ENCODE assay signal across 22 cellular contexts in the genomic region with DNA sequence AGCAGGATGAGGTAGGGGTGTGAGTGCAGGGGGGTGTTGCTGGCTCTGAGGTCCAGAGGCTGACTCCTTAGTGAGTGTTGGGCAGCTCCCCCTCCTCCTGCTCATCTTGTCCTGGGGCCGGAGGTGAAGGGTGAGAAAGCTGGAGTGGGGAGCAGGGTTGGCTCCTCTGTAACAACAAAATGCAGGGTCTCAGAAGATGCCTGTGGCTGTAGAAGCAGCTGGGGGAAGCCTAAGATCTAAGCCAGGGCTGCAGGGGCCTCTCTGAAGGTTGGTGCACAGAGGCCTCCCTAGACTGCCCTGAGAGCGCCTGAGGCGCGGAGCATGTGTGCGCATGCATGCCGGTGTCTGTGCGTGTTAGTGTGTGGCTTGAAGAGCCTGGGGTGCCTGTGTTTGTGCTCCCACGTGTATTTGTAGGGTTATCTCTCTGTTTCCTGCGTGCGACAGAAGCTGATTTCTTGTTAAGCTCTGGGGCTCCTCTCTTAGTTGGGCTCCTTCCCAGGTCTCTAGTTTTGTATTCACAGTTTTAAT.
"Had no signal": no experiment of that assay in that cellular context is flagged by ENCODE, and none has a peak within 500 bp of the region (broad histone marks: within the 10 kb centered on the region; RNA-seq: fewer than 3 reads in every experiment).

No MANE protein-coding gene starts in this region.

- ATAC-seq: activated CD4-positive, CD25-positive, alpha-beta regulatory T cell treated with anti-CD3 and anti-CD28 coated beads, Interleukin-2, amount 50 U/mL, for 24 hours; activated CD8-positive, alpha-beta T cell treated with anti-CD3 and anti-CD28 coated beads, Interleukin-2, amount 10 ng/mL, durations not matched to agents 7 days and 5 days; effector memory CD8-positive, alpha-beta T cell; gastroesophageal sphincter; heart left ventricle; left colon; mucosa of descending colon; psoas muscle; SK-N-SH treated with all-trans-retinoic acid at 6 μM for 48 hours had no signal

- DNase-seq: activated CD4-positive, alpha-beta T cell treated with anti-CD3 and anti-CD28 coated beads, Interleukin-2, amount 10 ng/mL, durations not matched to agents 7 days and 5 days; activated CD8-positive, alpha-beta T cell treated with anti-CD3 and anti-CD28 coated beads, Interleukin-2, amount 10 ng/mL, durations not matched to agents 7 days and 5 days; activated gamma-delta T cell treated with Interleukin-2 at 50 U/mL for 16 hours; effector memory CD8-positive, alpha-beta T cell; esophagus squamous epithelium; heart left ventricle; islet precursor cell; left colon; mesendoderm; mucosa of descending colon; stimulated activated CD4-positive, alpha-beta T cell treated with anti-CD3 and anti-CD28 coated beads, Interleukin-1b, Interleukin-23, amount 100 ng/mL, for 48 hours; transverse colon had no signal

- H3K36me3 ChIP-seq: ascending aorta, esophagus squamous epithelium, gastroesophageal sphincter, heart left ventricle, ovary, right atrium auricular region, transverse colon had no signal

- H3K27me3 ChIP-seq: ascending aorta, dorsolateral prefrontal cortex, ovary, right atrium auricular region had no signal

- H3K4me3 ChIP-seq: ascending aorta, dorsolateral prefrontal cortex, esophagus squamous epithelium, gastroesophageal sphincter, heart left ventricle, mucosa of descending colon, ovary, psoas muscle, right atrium auricular region, transverse colon had no signal

- H3K9me3 ChIP-seq: ascending aorta, esophagus squamous epithelium, gastroesophageal sphincter, heart left ventricle, mucosa of descending colon, ovary, psoas muscle, right atrium auricular region, transverse colon had no signal

- FAIRE-seq: colon, endothelial cell of umbilical vein had no signal

- H3K27ac ChIP-seq: ascending aorta, esophagus squamous epithelium, gastroesophageal sphincter, heart left ventricle, ovary, right atrium auricular region, transverse colon had no signal
